In genomic region chr18:54983041-54983686, GRCh38 we compare ENCODE assay signal across 8 cellular contexts. TPM values are rescaled to one million over a fixed set of nuclear protein-coding genes. Genes with fewer than 3 reads are reported as not detected.
DNase-seq lines count a peak whose midpoint lies in the region; ATAC-seq, FAIRE-seq and TF ChIP-seq lines count a peak whose summit lies in the region.

No MANE protein-coding gene starts in this region.

- intact Hi-C loops in PC-9 (cut with micrococcal nuclease; ENCODE audit: unreplicated experiment): loop anchor here (1.0 to 10.0 kb wide), 5 partner anchors 158 to 539 kb away; partner anchors contain the start of gene RAB27B
- intact Hi-C loops in mucosa of descending colon (cut with DNase I, micrococcal nuclease): loop anchor here (5.0 to 10.0 kb wide), 2 partner anchors 298 to 306 kb away; no protein-coding TSS in a partner anchor
- intact Hi-C loops in activated naive CD4-positive, alpha-beta T cell treated with anti-CD3 and anti-CD28 coated beads for 36 hours (cut with micrococcal nuclease): loop anchor here (1.0 to 5.0 kb wide), 6 partner anchors 66 to 590 kb away; no protein-coding TSS in a partner anchor

- no peak overlapping the region for H3K4me3 Mint-ChIP-seq in activated naive CD4-positive, alpha-beta T cell treated with anti-CD3 and anti-CD28 coated beads for 36 hours

- H3K56ac ChIP-seq in H1 (replicated peaks; ENCODE audit: insufficient read length, low read depth, low read length): no peak overlapping the region

- no peak overlapping the region for H3K4ac ChIP-seq in H1 (replicated peaks; ENCODE audit: insufficient read length, low read depth, low read length)

- H3K36me3 ChIP-seq in PC-9 (ENCODE audit: low read depth) (no peaks in the 10 kb centered on the region), H1 (ENCODE audit: control insufficient read depth in 2 of 4, insufficient read depth in 4 of 4, low read length in 3 of 4) (no peaks in the 10 kb centered on the region), mucosa of descending colon (ENCODE audit: low read depth) (no peaks in the 10 kb centered on the region)

- H3K27me3 ChIP-seq in PC-9 (ENCODE audit: insufficient read depth, low read depth) (no peaks in the 10 kb centered on the region), H1 (replicated peaks in 1 of 4; ENCODE audit: control insufficient read depth in 3 of 4, extremely low read depth in 1 of 4, insufficient read depth in 3 of 4, low read length in 3 of 4) (no peaks in the 10 kb centered on the region)

- peaks cover 6% of the 10 kb centered on the region; the same call in 1 of the 2 replicates for H3K4me1 ChIP-seq in PC-9 (replicated peaks; ENCODE audit: insufficient read depth)
- no peaks in the 10 kb centered on the region for H3K4me1 ChIP-seq in H1 (replicated peaks in 1 of 4; ENCODE audit: control insufficient read depth in 3 of 4, insufficient read depth in 4 of 4, low read length in 3 of 4)
- no peaks in the 10 kb centered on the region for H3K4me1 ChIP-seq in mucosa of descending colon (ENCODE audit: low read depth)

- H3K4me3 ChIP-seq in PC-9 (no peak overlapping the region), H1 (ENCODE audit: extremely low read depth in 1 of 4, insufficient read depth in 2 of 4, low read depth in 3 of 4, low read length in 4 of 4) (no peak overlapping the region), mucosa of descending colon (no peak overlapping the region)

- H3K9me2 ChIP-seq in PC-9 (ENCODE audit: insufficient read depth): no peaks in the 10 kb centered on the region

- TF ChIP-seq EP300 in H1 (IDR thresholded peaks at IDR 0.05; ENCODE audit: borderline replicate concordance in 1 of 2, low read depth in 2 of 2, low read length in 2 of 2): no peak

- H2BK20ac ChIP-seq in H1 (ENCODE audit: low read length): no peak overlapping the region

- peak; percentile 95 for FAIRE-seq in H1 (lab: Jason Lieb, UNC)

- H3K9me3 Mint-ChIP-seq in activated naive CD4-positive, alpha-beta T cell treated with anti-CD3 and anti-CD28 coated beads for 36 hours: no peaks in the 10 kb centered on the region

- H2AFZ ChIP-seq in PC-9 (no peak overlapping the region), H1 (ENCODE audit: low read length) (no peak overlapping the region)

- no peaks in the 10 kb centered on the region for H3K23me2 ChIP-seq in H1 (ENCODE audit: low read depth, low read length)

- H3K36me3 Mint-ChIP-seq in activated naive CD4-positive, alpha-beta T cell treated with anti-CD3 and anti-CD28 coated beads for 36 hours (ENCODE audit: low read depth): no peaks in the 10 kb centered on the region

- DNase-seq in Daoy (ENCODE audit: low read depth): peak; percentile 36
- peak; percentile 42 for DNase-seq in GM20000 (ENCODE audit: low spot score)
- DNase-seq in HuH-7.5 (ENCODE audit: low spot score): peak; percentile 28
- peak in 1 of 2 experiments; percentile 71 for DNase-seq in PC-9
- DNase-seq in H1 (ENCODE audit: low read depth in 1 of 2, low spot score in 2 of 2): no peak
- no peak for DNase-seq in mucosa of descending colon
- no peak for DNase-seq in UCSD-AML1 (lab: John Stamatoyannopoulos, UW; ENCODE audit: unreplicated experiment)
- no peak for DNase-seq in activated naive CD4-positive, alpha-beta T cell treated with anti-CD3 and anti-CD28 coated beads for 36 hours

- no peak overlapping the region for H3K9ac ChIP-seq in H1 (replicated peaks in 1 of 4; ENCODE audit: extremely low read depth in 1 of 4, low read depth in 3 of 4, low read length in 3 of 4)

- H3K79me2 ChIP-seq in PC-9 (ENCODE audit: low read depth): no peaks in the 10 kb centered on the region
- H3K79me2 ChIP-seq in H1 (ENCODE audit: control insufficient read depth in 1 of 2, insufficient read depth in 2 of 2, low read length in 2 of 2): no peaks in the 10 kb centered on the region

- H4K20me1 ChIP-seq in PC-9 (ENCODE audit: insufficient read depth): no peaks in the 10 kb centered on the region
- no peaks in the 10 kb centered on the region for H4K20me1 ChIP-seq in H1 (replicated peaks in 1 of 2; ENCODE audit: control insufficient read depth in 1 of 2, insufficient read depth in 2 of 2, low read length in 2 of 2)

- H4K8ac ChIP-seq in H1 (ENCODE audit: extremely low read depth, insufficient read depth, low read length): no peak overlapping the region

- no peak overlapping the region for H3K27ac Mint-ChIP-seq in activated naive CD4-positive, alpha-beta T cell treated with anti-CD3 and anti-CD28 coated beads for 36 hours

- no peak overlapping the region for H2BK15ac ChIP-seq in H1 (ENCODE audit: low read length)

- BruUV-seq in PC-9 (replicated peaks; lab: Mats Ljungman, UMichigan): no TSS peak

- WGBS in H1 (ENCODE audit: extremely low coverage in 1 of 2, insufficient coverage in 1 of 2, insufficient read length in 1 of 2, insufficient replicate concordance in 2 of 2, low coverage in 1 of 2, low lambda C conversion rate in 2 of 2, missing lambda C conversion rate in 1 of 2), 2 experiments: 42% methylated on average over 9 of the region's 9 CpGs; no CpG with 5 or more reads in 1 of the 2 experiments

- TF ChIP-seq POLR2A in H1 (IDR thresholded peaks at IDR 0.05; ENCODE audit: control extremely low read depth in 1 of 2, low read depth in 2 of 2, low read length in 2 of 2): no peak

- H4K5ac ChIP-seq in H1 (ENCODE audit: insufficient read length, low read depth, low read length): no peak overlapping the region

- H3K27ac ChIP-seq in PC-9: no peak overlapping the region
- no peak overlapping the region for H3K27ac ChIP-seq in H1 (ENCODE audit: low read depth, low read length)

- H3K9me3 ChIP-seq in PC-9 (ENCODE audit: insufficient read depth, low read depth): no peaks in the 10 kb centered on the region
- no peaks in the 10 kb centered on the region for H3K9me3 ChIP-seq in H1 (ENCODE audit: insufficient read depth in 2 of 2, low read depth in 1 of 2, low read length in 1 of 2)
- no peaks in the 10 kb centered on the region for H3K9me3 ChIP-seq in mucosa of descending colon

- no peaks in the 10 kb centered on the region for H3K27me3 Mint-ChIP-seq in activated naive CD4-positive, alpha-beta T cell treated with anti-CD3 and anti-CD28 coated beads for 36 hours (ENCODE audit: low read depth)

- H3K79me1 ChIP-seq in H1 (ENCODE audit: low read depth, low read length): no peaks in the 10 kb centered on the region

- no peaks in the 10 kb centered on the region for H3K4me1 Mint-ChIP-seq in activated naive CD4-positive, alpha-beta T cell treated with anti-CD3 and anti-CD28 coated beads for 36 hours (ENCODE audit: low read depth)

- no peak overlapping the region for H2AK5ac ChIP-seq in H1 (ENCODE audit: low read depth, low read length)

- TF ChIP-seq RAD21 in H1 (IDR thresholded peaks at IDR 0.05 in 1 of 2, conservative IDR thresholded peaks at IDR 0.05 in 1 of 2; ENCODE audit: low read depth in 2 of 2, low read length in 2 of 2): peak; percentile 79 to 84

- H2BK5ac ChIP-seq in H1 (ENCODE audit: low read depth, low read length): no peak overlapping the region

- H3K18ac ChIP-seq in H1 (ENCODE audit: extremely low read depth, low read length): no peak overlapping the region

- CTCF ChIA-PET in PC-9 (lab: Charles Lee): interaction anchor here (0.6 kb wide), 5 partner anchors 39 to 765 kb away, joined by 3 to 6 read pairs (median 4); no protein-coding TSS in a partner anchor
- CTCF ChIA-PET in H1 (lab: Charles Lee; ENCODE audit: partially characterized antibody): interaction anchor here (0.6 to 3.5 kb wide), 22 partner anchors 8 to 544 kb away, joined by 3 to 26 read pairs (median 3); no protein-coding TSS in a partner anchor
- CTCF ChIA-PET in activated naive CD4-positive, alpha-beta T cell treated with anti-CD3 and anti-CD28 coated beads for 36 hours (lab: Charles Lee): interaction anchor here (0.6 to 2.2 kb wide), 19 partner anchors 8 to 544 kb away, joined by 3 to 16 read pairs (median 4); no protein-coding TSS in a partner anchor

- POLR2A ChIA-PET in PC-9 (lab: Charles Lee; ENCODE audit: unreplicated experiment) (no interaction called here), H1 (lab: Charles Lee; ENCODE audit: partially characterized antibody) (interaction anchor here (0.6 kb wide), 1 partner anchor 530 kb away, joined by 3 read pairs; no protein-coding TSS in a partner anchor)

- ATAC-seq in mucosa of descending colon: peak; percentile 80

- TF ChIP-seq CTCF in GM20000 (IDR thresholded peaks at IDR 0.05; ENCODE audit: extremely low read depth, missing control alignments) (peak; percentile 18), PC-9 (conservative IDR thresholded peaks at IDR 0.05) (peak; percentile 86), H1 (IDR thresholded peaks at IDR 0.05; ENCODE audit: control extremely low read depth in 1 of 3, insufficient read depth in 1 of 3, low read depth in 1 of 3, low read length in 3 of 3) (peak in 2 of 3 experiments; percentile 57 to 63; a peak in 3 of 4 replicates), mucosa of descending colon (IDR thresholded peaks at IDR 0.05) (peak; percentile 11)

- no peak overlapping the region for H4K91ac ChIP-seq in H1 (replicated peaks; ENCODE audit: insufficient read length, low read length)

- no peak overlapping the region for H3K14ac ChIP-seq in H1 (ENCODE audit: insufficient read length)

- H2BK12ac ChIP-seq in H1 (ENCODE audit: low read depth, low read length): no peak overlapping the region

- no peak overlapping the region for H3K4me2 ChIP-seq in PC-9
- H3K4me2 ChIP-seq in H1 (ENCODE audit: insufficient read depth in 1 of 2, low read depth in 2 of 2, low read length in 2 of 2): no peak overlapping the region

- H3F3A ChIP-seq in PC-9 (ENCODE audit: insufficient read depth, low read depth): no peaks in the 10 kb centered on the region

- H2BK120ac ChIP-seq in H1 (replicated peaks; ENCODE audit: low read depth, low read length): no peak overlapping the region

- no peak overlapping the region for H3K23ac ChIP-seq in H1 (ENCODE audit: insufficient read length)

TF ChIP-seq in H1, 55 proteins besides CTCF, POLR2A, EP300 and RAD21 (continues in another document):
- no peak for TF ChIP-seq SUZ12 (IDR thresholded peaks at IDR 0.05; ENCODE audit: low read length)

RNA-seq across cellular contexts. Expression of gene CCDC68, which starts 23.9 kb away (rescaled TPM):
- total RNA-seq in Daoy (2014; rRNA removed; shearing (Covaris generic)): 0.18 and 3.5 TPM in 2 replicates
- total RNA-seq in PC-9 (2021) (2.7 and 2.9 TPM in 2 replicates), mucosa of descending colon (10 to 100 TPM; 32.5 to 71.4 (median 54.3) TPM)
- 0.80 and 0.92 TPM in 2 replicates for total RNA-seq in H1 (2021; fragmentation: NEBNext Ultra II Directional; extraction: Animal tissue kit (Norgen Biotek cat#: 25700))
- 0.06 TPM in 2 replicates for polyA plus RNA-seq in H1 (2011; rRNA removed)
- 0.10 TPM for polyA plus RNA-seq in H1 (2011; cell fraction: cytosol; rRNA removed)
- polyA plus RNA-seq in H1 (2011; cell fraction: nucleus; rRNA removed): 0.06 TPM
- polyA plus RNA-seq in H1 (2012, experiment 1 of 2): 0.07 to 0.18 TPM (median 0.07 TPM) in 4 replicates
- polyA plus RNA-seq in H1 (2012, experiment 2 of 2): not detected
- 0.83 TPM for polyA plus RNA-seq in H1 (2013, experiment 1 of 2)
- polyA plus RNA-seq in H1 (2013, experiment 2 of 2): 0.87 TPM
- polyA minus RNA-seq in H1 (2011; rRNA and poly(A)+ RNA removed): 1.1 TPM in 1 of 2 replicates, not detected in the other
- polyA minus RNA-seq in H1 (2011; cell fraction: cytosol; rRNA and poly(A)+ RNA removed): 1.5 TPM
- polyA minus RNA-seq in H1 (2011; cell fraction: nucleus; rRNA and poly(A)+ RNA removed): 1.2 TPM
- total RNA-seq in activated naive CD4-positive, alpha-beta T cell treated with anti-CD3 and anti-CD28 coated beads for 36 hours: not detected

Comparison
In these comparisons a context has a peak if more than half of its experiments do, and no peak if none do; other contexts are left out.
1. DNase-seq: peak in Daoy (single experiment), GM20000 (single experiment) and HuH-7.5 (single experiment); none in H1 (0 of 2), mucosa of descending colon (0 of 3), UCSD-AML1 (single experiment) and activated naive CD4-positive, alpha-beta T cell treated with anti-CD3 and anti-CD28 coated beads for 36 hours (single experiment).
2. CTCF ChIP-seq: peak in every context shown above with its lines; median percentile 86 in PC-9; 60 in H1; 18 in GM20000; 11 in mucosa of descending colon.